In the genomic region with DNA sequence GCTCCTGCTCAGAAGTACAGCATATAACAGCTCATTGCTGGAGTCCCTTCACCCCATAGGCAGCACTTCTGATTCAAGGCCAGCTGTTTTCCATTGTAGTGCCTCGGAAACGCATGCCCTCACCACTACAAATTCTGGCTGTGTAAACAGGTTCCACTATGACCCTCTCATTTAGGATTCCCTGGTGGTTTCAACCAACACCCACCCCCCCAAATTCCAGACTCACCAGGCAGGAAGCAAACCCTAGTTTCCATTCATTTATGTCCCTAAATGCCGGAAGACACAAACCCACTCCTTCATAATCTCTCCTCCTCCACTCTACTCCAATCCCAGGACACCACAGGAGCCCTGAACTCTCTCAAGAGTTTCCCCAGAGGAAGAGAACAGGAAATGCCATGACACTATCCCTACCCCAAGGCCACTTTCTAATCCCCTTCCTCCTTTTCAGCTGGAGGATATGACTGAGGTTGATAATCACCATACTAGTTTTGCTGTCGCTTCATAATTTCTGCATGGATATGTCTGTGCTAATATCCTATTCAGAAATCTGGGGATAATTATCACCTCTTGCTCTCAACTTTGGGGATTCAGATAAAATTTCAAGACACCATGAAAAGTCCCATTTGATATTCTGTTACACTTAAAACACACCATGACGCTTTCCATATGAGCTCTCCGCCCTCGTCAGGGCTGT, we compare ENCODE assay signal across 11 cellular contexts.
DNase-seq lines count a peak whose midpoint lies in the region; ATAC-seq and TF ChIP-seq lines count a peak whose summit lies in the region.
"Had no signal": no experiment of that assay in that cellular context is flagged by ENCODE, and none has a peak within 500 bp of the region (broad histone marks: within the 10 kb centered on the region; RNA-seq: fewer than 3 reads in every experiment).

No MANE protein-coding gene starts in this region.

- no peak overlapping the region for H4K5ac ChIP-seq in mesendoderm (ENCODE audit: low read length)

- H2BK5ac ChIP-seq in mesendoderm (ENCODE audit: low read length), result no peak overlapping the region

- CTCF ChIA-PET in MCF 10A (lab: Yijun Ruan, JAX), result interaction anchor here (0.7 to 4.6 kb wide), 10 partner anchors 14 to 154 kb away, joined by 3 to 52 read pairs (median 4); no protein-coding TSS in a partner anchor

- ATAC-seq in aorta (ENCODE audit: low FRiP score) (peak; percentile 65), GM18907 (IDR thresholded peaks at IDR 0.05; ENCODE audit: unreplicated experiment) (no peak)
- ATAC-seq: stimulated activated naive B cell treated with anti-CD40 and anti-IgM and Interleukin-4, amounts not matched to agents 10 μg/mL and 1 μg/mL and 100 μg/mL, for 72 hours had no signal

- no CpG with 5 or more reads among the region's 7 CpGs for WGBS in mesendoderm (ENCODE audit: extremely low coverage, insufficient coverage, low lambda C conversion rate)
- 38 to 39% methylated on average over 7 of the region's 7 CpGs for WGBS in aorta, 2 donors

- H2BK120ac ChIP-seq in mesendoderm (ENCODE audit: low read depth, low read length), result no peak overlapping the region

- peaks cover 11% of the 10 kb centered on the region for H3K9me3 Mint-ChIP-seq in MCF 10A (ENCODE audit: unreplicated experiment)

- H3K4me3 ChIP-seq in breast epithelium (no peak overlapping the region), mesendoderm (ENCODE audit: low read length) (no peak overlapping the region), aorta (ENCODE audit: low read length in 2 of 2) (no peak overlapping the region)
- H3K4me3 ChIP-seq: HAP-1 had no signal

- H3K79me1 ChIP-seq in mesendoderm (ENCODE audit: low read length), result no peaks in the 10 kb centered on the region

- intact Hi-C loops in MCF 10A (cut with micrococcal nuclease), result loop anchor here (2.0 kb wide), 1 partner anchor 15 kb away; no protein-coding TSS in a partner anchor
- intact Hi-C loops in breast epithelium (cut with DNase I; ENCODE audit: low total_unique reads), result no loop called here
- intact Hi-C loops in aorta (cut with DNase I), result loop anchor here in 1 of 2 donors (10.0 kb wide), 1 partner anchor 45 kb away; no protein-coding TSS in a partner anchor
- intact Hi-C loops in posterior vena cava (cut with DNase I), result loop anchor here in 1 of 2 donors (5.0 kb wide), 1 partner anchor 1358 kb away; no protein-coding TSS in a partner anchor

- DNase-seq in MCF 10A (ENCODE audit: unreplicated experiment) (no peak), breast epithelium (ENCODE audit: low spot score in 2 of 2) (no peak), mesendoderm (peak; percentile 76), aorta (no peak), activated T-cell treated with anti-CD3 and anti-CD28 coated beads for 4 hours (no peak), posterior vena cava (ENCODE audit: low spot score) (no peak)
- DNase-seq: activated CD4-positive, alpha-beta memory T cell treated with anti-CD3 and anti-CD28 coated beads, Interleukin-2, amount 10 ng/mL, durations not matched to agents 7 days and 5 days; stimulated activated naive B cell treated with anti-CD40 and anti-IgM and Interleukin-4, amounts not matched to agents 10 μg/mL and 1 μg/mL and 100 μg/mL, for 72 hours had no signal

- POLR2A ChIA-PET in MCF 10A (lab: Yijun Ruan, JAX), result interaction anchor here (0.6 to 2.6 kb wide), 9 partner anchors 12 to 158 kb away, joined by 3 to 12 read pairs (median 5); no protein-coding TSS in a partner anchor

- TF ChIP-seq POLR2A in breast epithelium (IDR thresholded peaks at IDR 0.05), result no peak

- H2BK15ac ChIP-seq in mesendoderm (replicated peaks; ENCODE audit: low read depth), result no peak overlapping the region

- peaks cover 10% of the 10 kb centered on the region for H3K4me1 Mint-ChIP-seq in MCF 10A (ENCODE audit: insufficient read depth, unreplicated experiment)

- TF ChIP-seq CTCF in MCF 10A (IDR thresholded peaks at IDR 0.05; ENCODE audit: unreplicated experiment), result no peak
- TF ChIP-seq CTCF in breast epithelium (IDR thresholded peaks at IDR 0.05), result no peak

- H3K36me3 ChIP-seq in breast epithelium (no peaks in the 10 kb centered on the region), mesendoderm (ENCODE audit: control insufficient read depth, insufficient read depth, low read length) (no peaks in the 10 kb centered on the region), aorta (ENCODE audit: control insufficient read depth in 1 of 2, insufficient read depth in 2 of 2, low read length in 1 of 2) (no peaks in the 10 kb centered on the region)
- H3K36me3 ChIP-seq: HAP-1 had no signal

- no peak overlapping the region for H3K18ac ChIP-seq in mesendoderm (ENCODE audit: low read length)

- no peaks in the 10 kb centered on the region for H3K79me2 ChIP-seq in mesendoderm (ENCODE audit: control insufficient read depth, insufficient read depth, low read length)

- no peak overlapping the region for H3K23ac ChIP-seq in mesendoderm (ENCODE audit: low read length)

- H3K4me3 Mint-ChIP-seq in MCF 10A (ENCODE audit: unreplicated experiment), result peak overlapping the region; percentile 39
- H3K4me3 Mint-ChIP-seq: activated CD4-positive, alpha-beta memory T cell treated with anti-CD3 and anti-CD28 coated beads, Interleukin-2, amount 10 ng/mL, durations not matched to agents 7 days and 5 days; stimulated activated naive B cell treated with anti-CD40 and anti-IgM and Interleukin-4, amounts not matched to agents 10 μg/mL and 1 μg/mL and 100 μg/mL, for 72 hours had no signal

- H2AK5ac ChIP-seq in mesendoderm (ENCODE audit: low read length), result no peak overlapping the region

- no peaks in the 10 kb centered on the region for H3K27me3 Mint-ChIP-seq in MCF 10A (ENCODE audit: insufficient read depth, unreplicated experiment)

- no peaks in the 10 kb centered on the region for H3K4me1 ChIP-seq in breast epithelium
- peaks cover 7% of the 10 kb centered on the region for H3K4me1 ChIP-seq in mesendoderm (ENCODE audit: control insufficient read depth, low read depth, low read length)
- H3K4me1 ChIP-seq in aorta (ENCODE audit: control insufficient read depth in 1 of 2, insufficient read depth in 2 of 2, low read length in 2 of 2), result no peaks in the 10 kb centered on the region
- H3K4me1 ChIP-seq: HAP-1 had no signal

- H3K4me2 ChIP-seq in mesendoderm (ENCODE audit: low read length), result no peak overlapping the region

- no peaks in the 10 kb centered on the region for H3K36me3 Mint-ChIP-seq in MCF 10A (ENCODE audit: insufficient read depth, unreplicated experiment)

- no peak overlapping the region for H3K4ac ChIP-seq in mesendoderm (ENCODE audit: low read depth, low read length)

- H3K27ac ChIP-seq in breast epithelium (peak overlapping the region in 1 of 2 donors; percentile 2), cingulate gyrus (ENCODE audit: low read depth, low read length) (peak overlapping the region; percentile 79), mesendoderm (ENCODE audit: low read depth, low read length) (peak overlapping the region; percentile 67), aorta (ENCODE audit: low read depth in 1 of 2, low read length in 2 of 2) (no peak overlapping the region)

- peak overlapping the region; percentile 28 for H3K56ac ChIP-seq in mesendoderm (ENCODE audit: low read length)

- H3K9me3 ChIP-seq in breast epithelium (no peaks in the 10 kb centered on the region), aorta (ENCODE audit: control insufficient read depth, low read length) (no peaks in the 10 kb centered on the region)

- H3K27me3 ChIP-seq in breast epithelium (no peaks in the 10 kb centered on the region), mesendoderm (ENCODE audit: insufficient read depth, low read length, poor library complexity) (no peaks in the 10 kb centered on the region), aorta (ENCODE audit: control insufficient read depth in 1 of 2, insufficient read depth in 2 of 2, low read length in 1 of 2) (no peaks in the 10 kb centered on the region)

- BruUV-seq in MCF 10A (replicated peaks; lab: Mats Ljungman, UMichigan), result no TSS peak

- H3K27ac Mint-ChIP-seq in MCF 10A (ENCODE audit: low read depth, unreplicated experiment), result peak overlapping the region; percentile 19
- H3K27ac Mint-ChIP-seq: activated CD4-positive, alpha-beta memory T cell treated with anti-CD3 and anti-CD28 coated beads, Interleukin-2, amount 10 ng/mL, durations not matched to agents 7 days and 5 days; stimulated activated naive B cell treated with anti-CD40 and anti-IgM and Interleukin-4, amounts not matched to agents 10 μg/mL and 1 μg/mL and 100 μg/mL, for 72 hours had no signal

- H4K8ac ChIP-seq in mesendoderm (ENCODE audit: low read depth, low read length), result no peak overlapping the region

- H3K9ac ChIP-seq in mesendoderm (ENCODE audit: low read length), result no peak overlapping the region

Comparison
In these comparisons a context has a peak if more than half of its experiments do, and no peak if none do; other contexts are left out.
1. H3K27ac ChIP-seq: peak in cingulate gyrus (single experiment) and mesendoderm (single experiment); none in aorta (0 of 2).